In genomic region chr13:102768914-102769313, GRCh38 we compare ENCODE assay signal across 20 cellular contexts. TPM values are rescaled to one million over a fixed set of nuclear protein-coding genes. Genes with fewer than 3 reads are reported as not detected.
A peak's percentile ranks its signal among the peaks of the same experiment; 100 is the strongest.
DNase-seq lines count a peak whose midpoint lies in the region; ATAC-seq and TF ChIP-seq lines count a peak whose summit lies in the region.
"Had no signal": no experiment of that assay in that cellular context is flagged by ENCODE, and none has a peak within 500 bp of the region (broad histone marks: within the 10 kb centered on the region; RNA-seq: fewer than 3 reads in every experiment).

No MANE protein-coding gene starts in this region.

- no peak overlapping the region for H4K5ac ChIP-seq in IMR-90 (ENCODE audit: low read depth, low read length)

- CTCF ChIA-PET in IMR-90 (lab: Yijun Ruan, JAX): interaction anchor here (0.7 to 1.8 kb wide), 4 partner anchors 20 to 173 kb away, joined by 3 to 6 read pairs (median 4); no protein-coding TSS in a partner anchor

- no peak overlapping the region for H2BK20ac ChIP-seq in IMR-90 (ENCODE audit: low read depth, low read length)

- dilution Hi-C loops in IMR-90 (cut with HindIII; ENCODE audit: low sequenced_read_pairs, unreplicated experiment): no loop called here

- H3K36me3 ChIP-seq in IMR-90 (ENCODE audit: control insufficient read depth, insufficient read depth, low read length) (0 out of 2 replicates have a peak, but pooled peaks cover 3% of the 10 kb centered on the region), neural cell (ENCODE audit: insufficient read depth, low read length) (no peaks in the 10 kb centered on the region), heart left ventricle (peaks cover 0 to 28% (median 8%) of the 10 kb centered on the region in 9 donors)
- H3K36me3 ChIP-seq: SJCRH30 had no signal

- WGBS in IMR-90 (ENCODE audit: extremely low coverage in 2 of 2, insufficient read length in 1 of 2), 2 experiments: no CpG with 5 or more reads among the region's 2 CpGs
- 65 to 78% (median 71%) methylated on average over 2 of the region's 2 CpGs for WGBS in heart left ventricle, 4 donors

- H3K9ac ChIP-seq in IMR-90 (ENCODE audit: low read depth, low read length): no peak overlapping the region
- peak overlapping the region; percentile 17 for H3K9ac ChIP-seq in neural cell (ENCODE audit: low read length)
- H3K9ac ChIP-seq: BLaER1 treated with 17β-estradiol and CSF1 and Interleukin-3, amounts not matched to agents 10 nM and 100 nM had no signal

- TF ChIP-seq CTCF in IMR-90 (conservative IDR thresholded peaks at IDR 0.05; ENCODE audit: low read depth, low read length) (no peak), fibroblast of mammary gland (conservative IDR thresholded peaks at IDR 0.05; ENCODE audit: control insufficient read depth, insufficient read depth, low read depth, low read length) (no peak), neural cell (IDR thresholded peaks at IDR 0.05; ENCODE audit: poor library complexity, severe bottlenecking) (no peak), heart left ventricle (IDR thresholded peaks at IDR 0.05) (no peak)

- H4K8ac ChIP-seq in IMR-90 (ENCODE audit: low read depth in 2 of 2, low read length in 2 of 2): no peak overlapping the region

- H3K4ac ChIP-seq in IMR-90 (ENCODE audit: low read depth, low read length): no peak overlapping the region

- H2BK120ac ChIP-seq in IMR-90 (ENCODE audit: low read depth, low read length): no peak overlapping the region

- intact Hi-C loops in IMR-90 (cut with micrococcal nuclease): no loop called here
- intact Hi-C loops in heart left ventricle (cut with DNase I): no loop called here

- no peak for ATAC-seq in IMR-90 (ENCODE audit: low read depth)
- ATAC-seq in heart left ventricle: no peak

- no peak overlapping the region for H2AFZ ChIP-seq in IMR-90 (replicated peaks; ENCODE audit: low read length, poor library complexity)
- H2AFZ ChIP-seq in neural cell (ENCODE audit: low read depth, low read length): no peak overlapping the region

- TF ChIP-seq POLR2A in IMR-90 (IDR thresholded peaks at IDR 0.05; ENCODE audit: low read depth, low read length): no peak
- no peak for TF ChIP-seq POLR2A in heart left ventricle (IDR thresholded peaks at IDR 0.05)

- H3K27ac ChIP-seq in IMR-90 (ENCODE audit: insufficient read depth, low read length) (no peak overlapping the region), neural cell (ENCODE audit: low read length) (peak overlapping the region; percentile 65), heart left ventricle (no peak overlapping the region)
- H3K27ac ChIP-seq: BLaER1 treated with 17β-estradiol and CSF1 and Interleukin-3, amounts not matched to agents 10 nM and 100 nM; SJCRH30 had no signal

- H2AK5ac ChIP-seq in IMR-90 (ENCODE audit: low read depth, low read length): no peak overlapping the region

- POLR2A ChIA-PET in IMR-90 (lab: Charles Lee; ENCODE audit: unreplicated experiment): no interaction called here

- no TSS peak for BruUV-seq in IMR-90 (replicated peaks; lab: Mats Ljungman, UMichigan)

- no peak for DNase-seq in IMR-90
- peak; percentile 68 for DNase-seq in amniotic epithelial cell (ENCODE audit: low read depth)
- DNase-seq in fibroblast of mammary gland (ENCODE audit: low read depth): peak; percentile 41
- no peak for DNase-seq in dedifferentiated amniotic fluid mesenchymal stem cell (ENCODE audit: extremely low spot score)
- DNase-seq in NCI-H1436 (lab: John Stamatoyannopoulos, UW): no peak
- no peak for DNase-seq in heart left ventricle
- DNase-seq: Caco-2; CD4-positive, alpha-beta memory T cell; DMS153; H7; NCI-H1092 treated with DMSO at 0.1 percent for 48 hours; NCI-H146; NCI-H2029; NCI-H2171; NCI-H345; NCI-H524; SJCRH30 had no signal

- peak; percentile 19 for TF ChIP-seq EP300 in neural cell (conservative IDR thresholded peaks at IDR 0.05; ENCODE audit: poor library complexity, severe bottlenecking)

- no peaks in the 10 kb centered on the region for H3K79me2 ChIP-seq in neural cell (replicated peaks; ENCODE audit: insufficient read depth, low read length)

- H4K20me1 ChIP-seq in IMR-90 (ENCODE audit: insufficient read depth, low read length): no peaks in the 10 kb centered on the region; the same call in 1 of the 2 replicates
- H4K20me1 ChIP-seq in neural cell (ENCODE audit: insufficient read depth): no peaks in the 10 kb centered on the region

- no peaks in the 10 kb centered on the region for H3K27me3 ChIP-seq in IMR-90 (ENCODE audit: control insufficient read depth, insufficient read depth, low read length)
- H3K27me3 ChIP-seq in neural cell (ENCODE audit: insufficient read depth, low read depth, low read length): no peaks in the 10 kb centered on the region
- no peaks in the 10 kb centered on the region for H3K27me3 ChIP-seq in heart left ventricle
- H3K27me3 ChIP-seq: BLaER1 treated with 17β-estradiol and CSF1 and Interleukin-3, amounts not matched to agents 10 nM and 100 nM; SJCRH30 had no signal

- H3K14ac ChIP-seq in IMR-90 (replicated peaks; ENCODE audit: low read depth, low read length): no peak overlapping the region

- H3K18ac ChIP-seq in IMR-90 (ENCODE audit: low read depth, low read length): no peak overlapping the region

- no peak overlapping the region for H3K4me2 ChIP-seq in IMR-90 (ENCODE audit: low read depth, low read length)
- H3K4me2 ChIP-seq in neural cell (ENCODE audit: low read length): no peak overlapping the region
- H3K4me2 ChIP-seq: BLaER1 treated with 17β-estradiol and CSF1 and Interleukin-3, amounts not matched to agents 10 nM and 100 nM had no signal

- H3K4me3 ChIP-seq in IMR-90 (ENCODE audit: insufficient read depth, low read depth, low read length): no peak overlapping the region
- H3K4me3 ChIP-seq in fibroblast of mammary gland (ENCODE audit: control insufficient read depth, low read depth, low read length): no peak overlapping the region
- H3K4me3 ChIP-seq in neural cell (ENCODE audit: low read length): peak overlapping the region; percentile 29
- H3K4me3 ChIP-seq in heart left ventricle: no peak overlapping the region
- H3K4me3 ChIP-seq: BLaER1 treated with 17β-estradiol and CSF1 and Interleukin-3, amounts not matched to agents 10 nM and 100 nM; SJCRH30 had no signal

- no peak overlapping the region for H2BK15ac ChIP-seq in IMR-90 (ENCODE audit: low read depth, low read length)

- peaks cover 4% of the 10 kb centered on the region; the same call in 1 of the 2 replicates for H3K9me1 ChIP-seq in IMR-90 (ENCODE audit: insufficient read depth, low read length)

- H2AK9ac ChIP-seq in IMR-90 (replicated peaks; ENCODE audit: low read depth, low read length, poor library complexity): no peak overlapping the region

- H3F3A ChIP-seq in neural cell (ENCODE audit: insufficient read depth, low read length, poor library complexity, severe bottlenecking): no peaks in the 10 kb centered on the region

- no peak overlapping the region for H2BK5ac ChIP-seq in IMR-90 (ENCODE audit: low read depth, low read length, poor library complexity, severe bottlenecking)

- H3K79me1 ChIP-seq in IMR-90 (ENCODE audit: low read depth in 1 of 2, low read length in 2 of 2): peaks cover 13 to 26% of the 10 kb centered on the region in 2 experiments

- H3K56ac ChIP-seq in IMR-90 (ENCODE audit: extremely low read depth, insufficient read depth, low read length): no peak overlapping the region

- no peak for TF ChIP-seq RAD21 in IMR-90 (IDR thresholded peaks at IDR 0.05; ENCODE audit: low read length)
- no peak for TF ChIP-seq RAD21 in neural cell (conservative IDR thresholded peaks at IDR 0.05)

- no peak overlapping the region for H4K91ac ChIP-seq in IMR-90 (ENCODE audit: insufficient read depth, low read depth, low read length)

- H3K4me1 ChIP-seq in IMR-90 (ENCODE audit: control insufficient read depth, insufficient read depth, low read length) (0 out of 2 replicates have a peak, but pooled peaks cover 2% of the 10 kb centered on the region), heart left ventricle (peaks cover 0 to 18% (median 6%) of the 10 kb centered on the region in 12 donors)

- in situ Hi-C loops in IMR-90 (cut with MboI; ENCODE audit: low sequenced_read_pairs): no loop called here

- H3K9me3 ChIP-seq in IMR-90 (ENCODE audit: control insufficient read depth, insufficient read depth, low read length) (no peaks in the 10 kb centered on the region), neural cell (ENCODE audit: low read length) (no peaks in the 10 kb centered on the region), heart left ventricle (no peaks in the 10 kb centered on the region)
- H3K9me3 ChIP-seq: Caco-2, SJCRH30 had no signal

- H3K23ac ChIP-seq in IMR-90 (ENCODE audit: low read depth, low read length): no peak overlapping the region

- no peaks in the 10 kb centered on the region for H3K9me2 ChIP-seq in neural cell (ENCODE audit: insufficient read depth, low read length)

TF ChIP-seq in IMR-90, 13 proteins besides CTCF, POLR2A, EP300 and RAD21:
- TF ChIP-seq BHLHE40 (IDR thresholded peaks at IDR 0.05; ENCODE audit: low read depth, low read length) (no peak), MAFK (IDR thresholded peaks at IDR 0.05; ENCODE audit: low read depth, low read length) (0 out of 2 replicates have a peak, but pooled peaks have one; percentile 5)
TF ChIP-seq in IMR-90: peak in this region for 1.

TF ChIP-seq in neural cell, 6 proteins besides CTCF, POLR2A, EP300 and RAD21 (continues in another document):
- no peak for TF ChIP-seq SMC3 (conservative IDR thresholded peaks at IDR 0.05; ENCODE audit: poor library complexity)

RNA-seq across cellular contexts. Expression of gene TEX30, which starts 4.7 kb away (rescaled TPM):
- total RNA-seq in IMR-90 (2012; rRNA removed): 8.1 and 15.3 TPM in 2 replicates
- 9.3 and 10.4 TPM in 2 replicates for polyA plus RNA-seq in IMR-90 (2012; rRNA removed)
- 1.4 and 2.2 TPM in 2 replicates for polyA plus RNA-seq in IMR-90 (2012; cell fraction: cytosol; rRNA removed)
- polyA plus RNA-seq in IMR-90 (2012; cell fraction: nucleus; rRNA removed; ENCODE audit: low replicate concordance): 0.69 and 5.0 TPM in 2 replicates
- 16.4 and 29.9 TPM in 2 replicates for polyA plus RNA-seq in neural cell
- 11.0 and 13.5 TPM in 2 replicates for polyA minus RNA-seq in neural cell
- 10 to 100 TPM in 4 of 9 donors, 1 to 10 TPM in 5; 6.0 to 13.7 (median 9.8) TPM for total RNA-seq in heart left ventricle
- 10 to 100 TPM; 10.2 to 12.8 TPM for polyA plus RNA-seq in heart left ventricle

RNA-seq across cellular contexts. Expression of gene POGLUT2, which starts 29.9 kb away (rescaled TPM):
- total RNA-seq in IMR-90 (2012; rRNA removed) (10.6 and 15.0 TPM in 2 replicates), heart left ventricle (1 to 10 TPM; 2.1 to 4.7 (median 2.6) TPM)
- polyA plus RNA-seq in IMR-90 (2012; rRNA removed) (12.1 and 14.3 TPM in 2 replicates), neural cell (31.7 and 51.7 TPM in 2 replicates), heart left ventricle (1 to 10 TPM; 1.4 to 6.7 TPM)
- 7.9 and 8.0 TPM in 2 replicates for polyA plus RNA-seq in IMR-90 (2012; cell fraction: cytosol; rRNA removed)
- 4.3 and 10.5 TPM in 2 replicates for polyA plus RNA-seq in IMR-90 (2012; cell fraction: nucleus; rRNA removed; ENCODE audit: low replicate concordance)
- polyA minus RNA-seq in neural cell: 14.9 and 21.3 TPM in 2 replicates
- total RNA-seq: OCI-LY7 had no signal

RNA-seq across cellular contexts. Expression of gene BIVM, which starts 30.0 kb away (rescaled TPM):
- total RNA-seq in IMR-90 (2012; rRNA removed): 7.2 and 12.2 TPM in 2 replicates
- polyA plus RNA-seq in IMR-90 (2012; rRNA removed): 9.0 and 12.2 TPM in 2 replicates
- 2.5 and 2.7 TPM in 2 replicates for polyA plus RNA-seq in IMR-90 (2012; cell fraction: cytosol; rRNA removed)
- polyA plus RNA-seq in IMR-90 (2012; cell fraction: nucleus; rRNA removed; ENCODE audit: low replicate concordance): 3.9 and 24.5 TPM in 2 replicates
- polyA plus RNA-seq in neural cell: 57.7 and 60.7 TPM in 2 replicates
- 48.7 and 49.9 TPM in 2 replicates for polyA minus RNA-seq in neural cell
- 10 to 100 TPM; 20.3 to 35.7 (median 24.7) TPM for total RNA-seq in heart left ventricle
- polyA plus RNA-seq in heart left ventricle: 10 to 100 TPM; 10.3 to 19.0 TPM
- total RNA-seq: OCI-LY7 had no signal

Comparison
In these comparisons a context has a peak if more than half of its experiments do, and no peak if none do; other contexts are left out.
1. DNase-seq: peak in amniotic epithelial cell (single experiment) and fibroblast of mammary gland (single experiment); none in IMR-90 (single experiment), dedifferentiated amniotic fluid mesenchymal stem cell (single experiment), NCI-H1436 (single experiment) and heart left ventricle (0 of 5).